Comparison of ENCODE assay signal across 15 cellular contexts in the genomic region with DNA sequence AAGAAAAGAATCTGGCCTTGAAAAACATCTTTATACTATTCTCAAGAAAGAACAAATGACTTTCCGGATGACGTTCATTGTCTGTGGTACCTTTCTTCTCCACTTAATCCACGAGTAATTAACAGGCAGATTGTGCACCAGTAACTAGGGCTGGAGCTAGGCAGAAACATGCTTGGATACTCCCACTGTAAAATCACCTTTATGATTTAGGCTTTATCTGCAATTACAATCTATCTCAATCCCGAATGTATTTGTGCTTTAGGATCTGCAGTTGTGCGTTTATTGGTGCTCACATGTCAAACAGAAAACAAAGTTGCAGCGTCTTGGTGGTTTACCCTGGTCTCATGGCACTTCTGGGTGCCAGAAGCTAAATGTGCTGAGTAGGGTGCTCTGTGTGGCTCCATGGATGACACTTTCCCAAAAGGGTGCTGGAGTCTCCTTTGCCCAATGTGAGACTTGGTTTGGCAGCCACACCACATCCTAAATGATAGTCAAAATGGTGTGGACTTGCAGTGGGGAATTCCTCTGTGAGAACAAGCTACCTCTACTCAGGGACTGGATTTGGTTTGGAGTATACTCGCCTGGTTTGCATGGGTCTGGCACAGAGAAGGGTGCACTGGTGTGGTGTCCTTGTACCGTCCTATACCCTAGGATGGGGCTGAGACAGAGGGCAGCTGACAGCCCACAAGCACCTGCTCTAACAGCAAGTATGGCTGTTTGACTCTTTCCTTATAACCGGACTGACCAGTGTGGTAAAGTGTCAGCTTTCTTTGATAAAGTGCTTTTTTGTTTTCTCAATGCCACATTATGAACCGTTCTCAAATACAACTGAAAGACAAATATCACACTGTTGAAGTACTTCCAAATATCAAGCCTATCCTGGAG. TPM values are rescaled to one million over a fixed set of nuclear protein-coding genes. Genes with fewer than 3 reads are reported as not detected.
DNase-seq lines count a peak whose midpoint lies in the region; ATAC-seq, FAIRE-seq and TF ChIP-seq lines count a peak whose summit lies in the region.
"Had no signal": no experiment of that assay in that cellular context is flagged by ENCODE, and none has a peak within 500 bp of the region (broad histone marks: within the 10 kb centered on the region; RNA-seq: fewer than 3 reads in every experiment).

No MANE protein-coding gene starts in this region.

- no peaks in the 10 kb centered on the region for H3K27me3 Mint-ChIP-seq in CD8-positive, alpha-beta memory T cell
- H3K27me3 Mint-ChIP-seq: activated CD4-positive, alpha-beta memory T cell treated with anti-CD3 and anti-CD28 coated beads for 36 hours had no signal

- no peaks in the 10 kb centered on the region for H3K9me3 Mint-ChIP-seq in CD8-positive, alpha-beta memory T cell
- H3K9me3 Mint-ChIP-seq: activated CD4-positive, alpha-beta memory T cell treated with anti-CD3 and anti-CD28 coated beads for 36 hours had no signal

- no peak overlapping the region for H3K27ac ChIP-seq in CD8-positive, alpha-beta memory T cell (ENCODE audit: low read depth, low read length)
- H3K27ac ChIP-seq in K562 (ENCODE audit: extremely low read depth, low read depth, low read length) = no peak overlapping the region
- H3K27ac ChIP-seq in pancreas = peak overlapping the region in 3 of 4 donors; percentile 44 to 59 (median 50)

- H3K4me3 ChIP-seq in CD8-positive, alpha-beta memory T cell (ENCODE audit: low read length) = no peak overlapping the region
- H3K4me3 ChIP-seq in K562 (no peak overlapping the region), pancreas (no peak overlapping the region)
- H3K4me3 ChIP-seq: ovary had no signal

- TF ChIP-seq EP300 in K562 (IDR thresholded peaks at IDR 0.05; ENCODE audit: low read length) = no peak

- peaks cover 8% of the 10 kb centered on the region for H3K4me1 ChIP-seq in CD8-positive, alpha-beta memory T cell (ENCODE audit: insufficient read depth, low read length)
- H3K4me1 ChIP-seq in K562 (replicated peaks in 1 of 2; ENCODE audit: control insufficient read depth in 2 of 2, insufficient read depth in 2 of 2, low read length in 2 of 2) (no peaks in the 10 kb centered on the region), pancreas (peaks cover 41 to 52% (median 45%) of the 10 kb centered on the region in 3 donors)

- peaks cover 0 to 22% (median 0%) of the 10 kb centered on the region in 3 donors for H3K36me3 Mint-ChIP-seq in CD8-positive, alpha-beta memory T cell

- no peaks in the 10 kb centered on the region for H3K27me3 ChIP-seq in CD8-positive, alpha-beta memory T cell (ENCODE audit: insufficient read depth, low read length, poor library complexity, severe bottlenecking)
- H3K27me3 ChIP-seq in K562 (ENCODE audit: control insufficient read depth in 2 of 2, insufficient read depth in 2 of 2, low read length in 2 of 2) (no peaks in the 10 kb centered on the region), pancreas (no peaks in the 10 kb centered on the region)
- H3K27me3 ChIP-seq: ovary had no signal

- POLR2A ChIA-PET in CD8-positive, alpha-beta memory T cell (lab: Charles Lee) = interaction anchor here (1.3 kb wide), 1 partner anchor 7 kb away, joined by 3 read pairs; no protein-coding TSS in a partner anchor
- POLR2A ChIA-PET in K562 (lab: Yijun Ruan, JAX) = interaction anchor here (0.6 to 1.9 kb wide), 6 partner anchors 8 to 50 kb away, joined by 3 to 10 read pairs (median 3); a partner anchor contains a TSS

- peaks cover 8% of the 10 kb centered on the region for H3K79me2 ChIP-seq in K562 (ENCODE audit: control insufficient read depth, insufficient read depth, low read length)

- ATAC-seq in K562 (peak; percentile 44), pancreas (peak; percentile 81 to 90 (median 88)), GM19023 (IDR thresholded peaks at IDR 0.05; ENCODE audit: unreplicated experiment) (no peak)

- H4K20me1 ChIP-seq in K562 (replicated peaks; ENCODE audit: control insufficient read depth, insufficient read depth, low read length) = no peaks in the 10 kb centered on the region

- TF ChIP-seq RAD21 in K562 (CRISPR knock-in tag; conservative IDR thresholded peaks at IDR 0.05 in 1 of 2, IDR thresholded peaks at IDR 0.05 in 1 of 2) = no peak

- WGBS in K562 (ENCODE audit: insufficient coverage, low coverage, missing lambda C conversion rate) = 50% methylated on average over 10 of the region's 10 CpGs
- 20 to 22% methylated on average over 10 of the region's 10 CpGs for WGBS in pancreas, 2 donors

- peaks cover 9% of the 10 kb centered on the region for H3K36me3 ChIP-seq in CD8-positive, alpha-beta memory T cell (ENCODE audit: insufficient read depth, low read length)
- H3K36me3 ChIP-seq in K562 (ENCODE audit: control insufficient read depth, insufficient read depth, low read length) (peaks cover 25% of the 10 kb centered on the region), pancreas (peaks cover 0 to 23% (median 0%) of the 10 kb centered on the region in 3 donors)
- H3K36me3 ChIP-seq: ovary had no signal

- intact Hi-C loops in K562 (cut with micrococcal nuclease) = no loop called here
- intact Hi-C loops in pancreas (cut with DNase I) = loop anchor here in 1 of 3 donors (10.0 kb wide), 1 partner anchor 326 kb away; no protein-coding TSS in a partner anchor

- no TSS peak for BruUV-seq in K562 (replicated peaks; lab: Mats Ljungman, UMichigan)

- CTCF ChIA-PET in CD8-positive, alpha-beta memory T cell (lab: Charles Lee) = interaction anchor here (0.6 to 1.0 kb wide), 2 partner anchors 8 to 179 kb away, joined by 3 to 4 read pairs; a partner anchor contains a TSS
- CTCF ChIA-PET in K562 (lab: Yijun Ruan, JAX; ENCODE audit: low intra/inter-chr PET ratio) = no interaction called here

- DNase-seq in NCI-H2196 (lab: John Stamatoyannopoulos, UW; ENCODE audit: unreplicated experiment) (peak; percentile 20), NCI-H2196 treated with DMSO at 0.1 percent for 48 hours (lab: John Stamatoyannopoulos, UW; ENCODE audit: unreplicated experiment) (no peak), K562 (ENCODE audit: extremely low read depth in 1 of 4, low spot score in 3 of 4) (no peak), pancreas (peak in 4 of 6 donors; percentile 35 to 59 (median 54)), NCI-H345 treated with DMSO at 0.1 percent for 48 hours (lab: John Stamatoyannopoulos, UW; ENCODE audit: unreplicated experiment) (no peak)
- DNase-seq in CD8-positive, alpha-beta memory T cell = no peak
- DNase-seq in stimulated activated CD4-positive, alpha-beta T cell treated with anti-CD3 and anti-CD28 coated beads, Interleukin-2, amount 100 ng/mL, for 48 hours = no peak
- DNase-seq: activated CD4-positive, alpha-beta memory T cell treated with anti-CD3 and anti-CD28 coated beads for 36 hours; C1 segment of cervical spinal cord; MM.1S; NCI-H524; T-helper 1 cell had no signal

- TF ChIP-seq CTCF in K562 (IDR thresholded peaks at IDR 0.05 in 2 of 3, conservative IDR thresholded peaks at IDR 0.05 in 1 of 3; ENCODE audit: insufficient read depth in 2 of 3, low read depth in 1 of 3, low read length in 3 of 3) = no peak
- no peak for TF ChIP-seq CTCF in pancreas (IDR thresholded peaks at IDR 0.05)

- H3K4me3 Mint-ChIP-seq in CD8-positive, alpha-beta memory T cell = no peak overlapping the region
- H3K4me3 Mint-ChIP-seq: activated CD4-positive, alpha-beta memory T cell treated with anti-CD3 and anti-CD28 coated beads for 36 hours had no signal

- TF ChIP-seq POLR2A in K562 (conservative IDR thresholded peaks at IDR 0.05) = no peak

- peaks cover 21 to 34% (median 26%) of the 10 kb centered on the region in 3 donors for H3K4me1 Mint-ChIP-seq in CD8-positive, alpha-beta memory T cell

- FAIRE-seq in K562 (lab: Jason Lieb, UNC) = peak; percentile 11
- FAIRE-seq in pancreas (lab: Jason Lieb, UNC) = no peak
- FAIRE-seq: H54 had no signal

- H3K4me2 ChIP-seq in K562 (ENCODE audit: insufficient read depth, low read length) = no peak overlapping the region

- H3K9me1 ChIP-seq in K562 (ENCODE audit: control insufficient read depth, insufficient read depth, low read length) = no peaks in the 10 kb centered on the region

- H3K9me3 ChIP-seq in CD8-positive, alpha-beta memory T cell (ENCODE audit: low read length) = no peaks in the 10 kb centered on the region
- H3K9me3 ChIP-seq in K562 (replicated peaks; ENCODE audit: control insufficient read depth, insufficient read depth, low read depth, low read length) (no peaks in the 10 kb centered on the region), pancreas (no peaks in the 10 kb centered on the region)
- H3K9me3 ChIP-seq: ovary had no signal

- no peak overlapping the region for H3K9ac ChIP-seq in K562 (ENCODE audit: insufficient read depth in 1 of 2, low read depth in 2 of 2, low read length in 2 of 2)

- H3K27ac Mint-ChIP-seq in CD8-positive, alpha-beta memory T cell = peak overlapping the region in 6 of 8 donors; percentile 37 to 75 (median 55)
- H3K27ac Mint-ChIP-seq: activated CD4-positive, alpha-beta memory T cell treated with anti-CD3 and anti-CD28 coated beads for 36 hours had no signal

- in situ Hi-C loops in K562 (cut with MboI) = loop anchor here (25.0 kb wide), 1 partner anchor 324 kb away; no protein-coding TSS in a partner anchor

- H2AFZ ChIP-seq in K562 (ENCODE audit: low read depth, low read length) = no peak overlapping the region

RNA-seq across cellular contexts. Expression of a gene that starts 7.7 kb away (rescaled TPM):
- total RNA-seq in CD8-positive, alpha-beta memory T cell = 100 to 1,000 TPM; 127 to 135 TPM
- polyA plus RNA-seq in CD8-positive, alpha-beta memory T cell = 156 TPM
- 47.1 and 59.9 TPM in 2 replicates for total RNA-seq in K562 (2011; cell fraction: chromatin; rRNA removed; ENCODE audit: low replicate concordance)
- 50.2 and 53.3 TPM in 2 replicates for total RNA-seq in K562 (2011; cell fraction: nucleolus; rRNA removed)
- total RNA-seq in K562 (2011; cell fraction: nucleoplasm; rRNA removed) = 57.8 and 84.3 TPM in 2 replicates
- total RNA-seq in K562 (2014; rRNA removed) (443 and 512 TPM in 2 replicates), K562 (2014; rRNA removed; fragmentation: Illumina TruSeq; extraction: Trizol) (121 and 129 TPM in 2 replicates), K562 (2015; rRNA removed; fragmentation: Illumina TruSeq; extraction: Trizol) (101 and 109 TPM in 2 replicates), K562 (2021) (147 TPM in 2 replicates), pancreas (100 to 1,000 TPM; 113 to 197 (median 156) TPM)
- polyA plus RNA-seq in K562 (2011; rRNA removed) (122 and 142 TPM in 2 replicates), K562 (2014; fragmentation: Illumina TruSeq; extraction: Trizol) (85.2 and 94.4 TPM in 2 replicates), K562 (2014; fragmentation: Nextera tagmentation; extraction: Ambion mirVana) (10 to 100 TPM; 38.6 to 42.4 TPM), K562 (2014; rRNA removed) (190 and 246 TPM in 2 replicates), pancreas (10 to 100 TPM; 69.2 to 70.7 TPM)
- polyA plus RNA-seq in K562 (2011; cell fraction: cytosol; rRNA removed) = 93.1 and 259 TPM in 2 replicates
- polyA plus RNA-seq in K562 (2011; cell fraction: nucleus; rRNA removed) = 80.0 and 102 TPM in 2 replicates
- polyA plus RNA-seq in K562 (2012) = 134 and 164 TPM in 2 replicates
- polyA minus RNA-seq in K562 (2011; rRNA and poly(A)+ RNA removed) = 93.5 and 108 TPM in 2 replicates
- polyA minus RNA-seq in K562 (2011; cell fraction: cytosol; rRNA and poly(A)+ RNA removed) = 88.9 and 124 TPM in 2 replicates
- polyA minus RNA-seq in K562 (2011; cell fraction: nucleus; rRNA and poly(A)+ RNA removed) = 71.1 and 134 TPM in 2 replicates

RNA-seq across cellular contexts. Expression of a gene that starts 8.0 kb away (rescaled TPM):
- 100 to 1,000 TPM; 128 to 131 TPM for total RNA-seq in CD8-positive, alpha-beta memory T cell
- 41.5 TPM for polyA plus RNA-seq in CD8-positive, alpha-beta memory T cell
- 108 and 296 TPM in 2 replicates for total RNA-seq in K562 (2011; cell fraction: chromatin; rRNA removed; ENCODE audit: low replicate concordance)
- total RNA-seq in K562 (2011; cell fraction: nucleolus; rRNA removed) = 44.5 and 67.6 TPM in 2 replicates
- 111 and 161 TPM in 2 replicates for total RNA-seq in K562 (2011; cell fraction: nucleoplasm; rRNA removed)
- total RNA-seq in K562 (2014; rRNA removed) = 99.8 and 168 TPM in 2 replicates
- total RNA-seq in K562 (2014; rRNA removed; fragmentation: Illumina TruSeq; extraction: Trizol) = 178 and 206 TPM in 2 replicates
- total RNA-seq in K562 (2015; rRNA removed; fragmentation: Illumina TruSeq; extraction: Trizol) = 139 and 146 TPM in 2 replicates
- total RNA-seq in K562 (2021) = 106 and 115 TPM in 2 replicates
- 181 and 193 TPM in 2 replicates for polyA plus RNA-seq in K562 (2011; rRNA removed)
- 67.1 and 141 TPM in 2 replicates for polyA plus RNA-seq in K562 (2011; cell fraction: cytosol; rRNA removed)
- 51.4 and 121 TPM in 2 replicates for polyA plus RNA-seq in K562 (2011; cell fraction: nucleus; rRNA removed)
- polyA plus RNA-seq in K562 (2012) = 77.8 and 158 TPM in 2 replicates
- 158 and 192 TPM in 2 replicates for polyA plus RNA-seq in K562 (2014; fragmentation: Illumina TruSeq; extraction: Trizol)
- 100 to 1,000 TPM; 130 to 172 TPM for polyA plus RNA-seq in K562 (2014; fragmentation: Nextera tagmentation; extraction: Ambion mirVana)
- polyA plus RNA-seq in K562 (2014; rRNA removed) = 129 and 166 TPM in 2 replicates
- 237 and 320 TPM in 2 replicates for polyA minus RNA-seq in K562 (2011; rRNA and poly(A)+ RNA removed)
- polyA minus RNA-seq in K562 (2011; cell fraction: cytosol; rRNA and poly(A)+ RNA removed) = 80.2 and 84.4 TPM in 2 replicates
- polyA minus RNA-seq in K562 (2011; cell fraction: nucleus; rRNA and poly(A)+ RNA removed) = 63.4 and 106 TPM in 2 replicates
- 10 to 100 TPM; 51.6 to 89.1 (median 63.9) TPM for total RNA-seq in pancreas
- 10 to 100 TPM; 46.4 to 67.2 TPM for polyA plus RNA-seq in pancreas

Comparison
In these comparisons a context has a peak if more than half of its experiments do, and no peak if none do; other contexts are left out.
1. DNase-seq: peak in NCI-H2196 (single experiment) and pancreas (4 of 6); none in NCI-H2196 treated with DMSO at 0.1 percent for 48 hours (single experiment), CD8-positive, alpha-beta memory T cell (0 of 5), K562 (0 of 4), NCI-H345 treated with DMSO at 0.1 percent for 48 hours (single experiment) and stimulated activated CD4-positive, alpha-beta T cell treated with anti-CD3 and anti-CD28 coated beads, Interleukin-2, amount 100 ng/mL, for 48 hours (0 of 2).
2. H3K27ac ChIP-seq: peak in pancreas (3 of 4); none in CD8-positive, alpha-beta memory T cell (single experiment) and K562 (single experiment).